ENCODE assay signal across 23 cellular contexts in genomic region chr7:145324081-145324480, GRCh38.
"Had no signal": no experiment of that assay in that cellular context is flagged by ENCODE, and none has a peak within 500 bp of the region (broad histone marks: within the 10 kb centered on the region; RNA-seq: fewer than 3 reads in every experiment).

No MANE protein-coding gene starts in this region.

- FAIRE-seq: keratinocyte had no signal

- H3K4me3 ChIP-seq: esophagus squamous epithelium, gastroesophageal sphincter, lung, ovary, right atrium auricular region, stomach, thoracic aorta, transverse colon had no signal

- DNase-seq: dermis blood vessel endothelial cell; esophagus squamous epithelium; foreskin fibroblast; glutamatergic neuron; immature natural killer cell; left cardiac atrium; left ventricle myocardium superior; mesendoderm; naive thymus-derived CD4-positive, alpha-beta T cell; nephron progenitor cell; nucleus accumbens; ovary; small intestine; stimulated activated CD4-positive, alpha-beta T cell treated with anti-CD3 and anti-CD28 coated beads, Interleukin-12 subunit alpha, Interleukin-12 subunit beta, amount 100 ng/mL, for 4 hours; stimulated activated naive CD4-positive, alpha-beta T cell; stomach; substantia nigra; transverse colon had no signal

- ATAC-seq: gastroesophageal sphincter; left cardiac atrium; left ventricle myocardium superior; naive thymus-derived CD4-positive, alpha-beta T cell had no signal

- H3K27me3 ChIP-seq: esophagus squamous epithelium, gastroesophageal sphincter, ovary, right atrium auricular region, stomach, transverse colon had no signal

- H3K27ac ChIP-seq: esophagus squamous epithelium, gastroesophageal sphincter, ovary, right atrium auricular region, stomach, thoracic aorta, transverse colon had no signal

- H3K36me3 ChIP-seq: esophagus squamous epithelium, gastroesophageal sphincter, ovary, right atrium auricular region, stomach, thoracic aorta, transverse colon had no signal

- H3K9me3 ChIP-seq: esophagus squamous epithelium, gastroesophageal sphincter, ovary, right atrium auricular region, stomach, thoracic aorta, transverse colon had no signal

- H3K4me1 ChIP-seq: esophagus squamous epithelium, gastroesophageal sphincter, right atrium auricular region, stomach, transverse colon had no signal
